ENCODE assay signal across 22 cellular contexts in genomic region chr13:47588676-47589075, GRCh38.
A peak's percentile ranks its signal among the peaks of the same experiment; 100 is the strongest.
DNase-seq lines count a peak whose midpoint lies in the region; ATAC-seq and TF ChIP-seq lines count a peak whose summit lies in the region.
"Had no signal": no experiment of that assay in that cellular context is flagged by ENCODE, and none has a peak within 500 bp of the region (broad histone marks: within the 10 kb centered on the region; RNA-seq: fewer than 3 reads in every experiment).

No MANE protein-coding gene starts in this region.

- H3K9me3 Mint-ChIP-seq in activated naive CD4-positive, alpha-beta T cell treated with anti-CD3 and anti-CD28 coated beads, Interleukin-2, amount 50 U/mL, for 72 hours = peaks cover 9 to 12% of the 10 kb centered on the region in 2 donors
- H3K9me3 Mint-ChIP-seq in stimulated activated memory B cell treated with anti-CD40 and anti-IgM and Interleukin-4, amounts not matched to agents 10 μg/mL and 1 μg/mL and 100 μg/mL, for 72 hours = peaks cover 3% of the 10 kb centered on the region

- no peaks in the 10 kb centered on the region for H3F3A ChIP-seq in Loucy (ENCODE audit: low read depth)

- H3K79me2 ChIP-seq in Loucy (ENCODE audit: insufficient read depth, low read length) = no peaks in the 10 kb centered on the region

- H3K4me3 ChIP-seq in Loucy (ENCODE audit: low read length, poor library complexity, severe bottlenecking) = no peak overlapping the region
- no peak overlapping the region for H3K4me3 ChIP-seq in cardiac fibroblast (replicated peaks in 1 of 2; ENCODE audit: low read depth in 2 of 2, low read length in 2 of 2)
- no peak overlapping the region for H3K4me3 ChIP-seq in psoas muscle
- H3K4me3 ChIP-seq: BLaER1, GM23248, K562, suprapubic skin had no signal

- H2AFZ ChIP-seq in Loucy (ENCODE audit: low read length) = no peak overlapping the region
- H2AFZ ChIP-seq: GM23248 had no signal

- intact Hi-C loops in psoas muscle (cut with DNase I) = no loop called here

- DNase-seq in cardiac fibroblast (ENCODE audit: low read depth in 2 of 2) (no peak), psoas muscle (no peak)
- DNase-seq in activated naive CD4-positive, alpha-beta T cell treated with anti-CD3 and anti-CD28 coated beads, Interleukin-2, amount 50 U/mL, for 72 hours (ENCODE audit: low spot score in 2 of 2) = no peak
- DNase-seq: activated CD4-positive, alpha-beta T cell treated with anti-CD3 and anti-CD28 coated beads, Interleukin-2, amount 50 U/mL, for 4 hours; activated naive CD4-positive, alpha-beta T cell; anterior cingulate cortex; DMS 273 treated with DMSO at 0.1 percent for 48 hours; left cardiac atrium; midbrain; NCI-H1417; NK-92 treated with Interleukin-12 subunit alpha and Interleukin-12 subunit beta, amount 100 ng/mL, for 24 hours; Right ventricle myocardium superior had no signal

- no peaks in the 10 kb centered on the region for H3K36me3 ChIP-seq in Loucy (ENCODE audit: insufficient read depth, low read length)
- H3K36me3 ChIP-seq in psoas muscle (ENCODE audit: insufficient read depth in 1 of 2, low read depth in 1 of 2) = no peaks in the 10 kb centered on the region
- H3K36me3 ChIP-seq: BLaER1, suprapubic skin had no signal

- ATAC-seq in psoas muscle = no peak
- no peak for ATAC-seq in activated naive CD4-positive, alpha-beta T cell treated with anti-CD3 and anti-CD28 coated beads, Interleukin-2, amount 50 U/mL, for 72 hours
- ATAC-seq in stimulated activated memory B cell treated with anti-CD40 and anti-IgM and Interleukin-4, amounts not matched to agents 10 μg/mL and 1 μg/mL and 100 μg/mL, for 72 hours = no peak
- no peak for ATAC-seq in GM21825 (IDR thresholded peaks at IDR 0.05; ENCODE audit: unreplicated experiment)
- ATAC-seq: K562, left cardiac atrium had no signal

- no peaks in the 10 kb centered on the region for H3K27me3 Mint-ChIP-seq in stimulated activated memory B cell treated with anti-CD40 and anti-IgM and Interleukin-4, amounts not matched to agents 10 μg/mL and 1 μg/mL and 100 μg/mL, for 72 hours

- H3K4me1 ChIP-seq in Loucy (ENCODE audit: insufficient read depth, low read length, poor library complexity, severe bottlenecking) (no peaks in the 10 kb centered on the region), psoas muscle (no peaks in the 10 kb centered on the region)
- H3K4me1 ChIP-seq: BLaER1, suprapubic skin had no signal

- no peaks in the 10 kb centered on the region for H3K36me3 Mint-ChIP-seq in activated naive CD4-positive, alpha-beta T cell treated with anti-CD3 and anti-CD28 coated beads, Interleukin-2, amount 50 U/mL, for 72 hours
- no peaks in the 10 kb centered on the region for H3K36me3 Mint-ChIP-seq in stimulated activated memory B cell treated with anti-CD40 and anti-IgM and Interleukin-4, amounts not matched to agents 10 μg/mL and 1 μg/mL and 100 μg/mL, for 72 hours

- no peaks in the 10 kb centered on the region for H4K20me1 ChIP-seq in Loucy (ENCODE audit: insufficient read depth, low read length, poor library complexity, severe bottlenecking)
- H4K20me1 ChIP-seq: BLaER1 had no signal

- H3K4me2 ChIP-seq in Loucy (ENCODE audit: low read depth, low read length, poor library complexity, severe bottlenecking) = no peak overlapping the region
- H3K4me2 ChIP-seq: BLaER1 had no signal

- TF ChIP-seq CTCF in GM12872 (IDR thresholded peaks at IDR 0.05; ENCODE audit: insufficient read depth, low read depth, low read length) (peak; percentile 37; the same call in 2 of the 3 replicates), Loucy (conservative IDR thresholded peaks at IDR 0.05; ENCODE audit: low read length) (peak; percentile 40), cardiac fibroblast (IDR thresholded peaks at IDR 0.05; ENCODE audit: low read depth, low read length) (peak; percentile 5), psoas muscle (IDR thresholded peaks at IDR 0.05) (peak; percentile 10)

- H3K27me3 ChIP-seq in Loucy (ENCODE audit: insufficient read depth, low read length, poor library complexity, severe bottlenecking) (no peaks in the 10 kb centered on the region), psoas muscle (ENCODE audit: insufficient read depth in 3 of 3, low read length in 2 of 3) (no peaks in the 10 kb centered on the region)
- H3K27me3 ChIP-seq: BLaER1, suprapubic skin had no signal

- H3K27ac Mint-ChIP-seq in activated naive CD4-positive, alpha-beta T cell treated with anti-CD3 and anti-CD28 coated beads, Interleukin-2, amount 50 U/mL, for 72 hours = no peak overlapping the region
- H3K27ac Mint-ChIP-seq in stimulated activated memory B cell treated with anti-CD40 and anti-IgM and Interleukin-4, amounts not matched to agents 10 μg/mL and 1 μg/mL and 100 μg/mL, for 72 hours = no peak overlapping the region
- H3K27ac Mint-ChIP-seq: T-helper 1 cell treated with Interleukin-12 subunit alpha and Interleukin-12 subunit beta and Interleukin-4 antibody, amounts not matched to agents 30 μg/mL and 1 μg/mL, for 36 hours had no signal

- H3K9me3 ChIP-seq in Loucy (ENCODE audit: insufficient read depth, low read depth, low read length) (no peaks in the 10 kb centered on the region), psoas muscle (no peaks in the 10 kb centered on the region)

- H3K4me1 Mint-ChIP-seq in stimulated activated memory B cell treated with anti-CD40 and anti-IgM and Interleukin-4, amounts not matched to agents 10 μg/mL and 1 μg/mL and 100 μg/mL, for 72 hours = no peaks in the 10 kb centered on the region
- H3K4me1 Mint-ChIP-seq: neural crest cell had no signal

- no peak overlapping the region for H3K4me3 Mint-ChIP-seq in stimulated activated memory B cell treated with anti-CD40 and anti-IgM and Interleukin-4, amounts not matched to agents 10 μg/mL and 1 μg/mL and 100 μg/mL, for 72 hours
- H3K4me3 Mint-ChIP-seq: neural crest cell; T-helper 1 cell treated with Interleukin-12 subunit alpha and Interleukin-12 subunit beta and Interleukin-4 antibody, amounts not matched to agents 30 μg/mL and 1 μg/mL, for 36 hours had no signal

- no peak overlapping the region for H3K27ac ChIP-seq in psoas muscle
- H3K27ac ChIP-seq: BLaER1, GM23248, suprapubic skin had no signal

- H3K9me2 ChIP-seq in Loucy (replicated peaks; ENCODE audit: low read depth, low read length) = no peaks in the 10 kb centered on the region

- H3K9ac ChIP-seq in Loucy (ENCODE audit: low read depth, low read length, poor library complexity, severe bottlenecking) = no peak overlapping the region
- H3K9ac ChIP-seq: BLaER1, GM23248 had no signal
